Comparison of ENCODE assay signal across 8 cellular contexts in genomic region chr17:76558210-76559095, GRCh38. TPM values are rescaled to one million over a fixed set of nuclear protein-coding genes. Genes with fewer than 3 reads are reported as not detected.
DNase-seq lines count a peak whose midpoint lies in the region; ATAC-seq and TF ChIP-seq lines count a peak whose summit lies in the region.

No MANE protein-coding gene starts in this region.

- no peaks in the 10 kb centered on the region for H3K9me3 Mint-ChIP-seq in mesothelial cell of epicardium

- peak overlapping the region; percentile 99 for H3K27ac Mint-ChIP-seq in mesothelial cell of epicardium

- ATAC-seq in PC-3, result no peak
- no peak for ATAC-seq in GM18505 (IDR thresholded peaks at IDR 0.05; ENCODE audit: unreplicated experiment)

- no TSS peak for BruUV-seq in PC-3 (replicated peaks; lab: Mats Ljungman, UMichigan)

- no peaks in the 10 kb centered on the region for H3K27me3 Mint-ChIP-seq in mesothelial cell of epicardium (ENCODE audit: low read depth)

- CTCF ChIA-PET in PC-3 (lab: Charles Lee), result interaction anchor here (0.5 to 2.0 kb wide), 9 partner anchors 12 to 123 kb away, joined by 3 to 12 read pairs (median 8); partner anchors contain the start of gene ST6GALNAC2

- H3F3A ChIP-seq in PC-3 (ENCODE audit: low read length, unreplicated experiment), result peaks cover 17% of the 10 kb centered on the region

- H3K79me2 ChIP-seq in PC-3 (ENCODE audit: low read length), result peaks cover 69% of the 10 kb centered on the region

- DNase-seq in stimulated activated CD4-positive, alpha-beta T cell treated with anti-CD3 and anti-CD28 coated beads, Interleukin-15, amount 100 ng/mL, for 24 hours, result peak; percentile 31
- no peak for DNase-seq in stimulated activated CD4-positive, alpha-beta T cell treated with anti-CD3 and anti-CD28 coated beads, Interleukin-4, amount 100 ng/mL, for 1 hour
- DNase-seq in PC-3 (peak; percentile 52), dermis blood vessel endothelial cell (peak; percentile 70), mesothelial cell of epicardium (ENCODE audit: low spot score in 2 of 2, unreplicated experiment in 2 of 2) (no peak), DMS153 treated with DMSO at 0.1 percent for 48 hours (lab: John Stamatoyannopoulos, UW; ENCODE audit: unreplicated experiment) (no peak), 8988T (no peak)

- H3K4me1 ChIP-seq in PC-3 (ENCODE audit: insufficient read depth, low read length), result peaks cover 50% of the 10 kb centered on the region

- peaks cover 58% of the 10 kb centered on the region for H3K4me1 Mint-ChIP-seq in mesothelial cell of epicardium

- TF ChIP-seq CTCF in PC-3 (conservative IDR thresholded peaks at IDR 0.05; ENCODE audit: low read depth, low read length), result peak; percentile 84
- no peak for TF ChIP-seq CTCF in mesothelial cell of epicardium (IDR thresholded peaks at IDR 0.05; ENCODE audit: unreplicated experiment)

- no peak for TF ChIP-seq POLR2A in GM18505 (IDR thresholded peaks at IDR 0.05; ENCODE audit: borderline replicate concordance, extremely low read depth, insufficient read depth, insufficient read length)

- H3K27me3 ChIP-seq in PC-3 (ENCODE audit: low read length), result no peaks in the 10 kb centered on the region

- H2AFZ ChIP-seq in PC-3 (ENCODE audit: low read length), result no peak overlapping the region

- H3K9me3 ChIP-seq in PC-3 (ENCODE audit: low read length), result no peaks in the 10 kb centered on the region

- peak overlapping the region; percentile 82 for H3K27ac ChIP-seq in PC-3 (ENCODE audit: low read length)

- peaks cover 50% of the 10 kb centered on the region for H4K20me1 ChIP-seq in PC-3 (ENCODE audit: low read length)

- peak overlapping the region; percentile 91 for H3K4me3 ChIP-seq in PC-3 (ENCODE audit: low read length)

- POLR2A ChIA-PET in PC-3 (lab: Charles Lee; ENCODE audit: unreplicated experiment), result interaction anchor here (0.6 to 0.7 kb wide), 2 partner anchors 37 to 65 kb away, joined by 3 to 4 read pairs; no protein-coding TSS in a partner anchor

- H3K9ac ChIP-seq in PC-3 (ENCODE audit: low read length), result peak overlapping the region; percentile 99

- H3K36me3 ChIP-seq in PC-3 (ENCODE audit: low read depth, low read length), result peaks cover 40% of the 10 kb centered on the region

- intact Hi-C loops in PC-3 (cut with micrococcal nuclease), result loop anchor here (1.0 to 5.0 kb wide), 5 partner anchors 20 to 123 kb away; no protein-coding TSS in a partner anchor

- H3K4me3 Mint-ChIP-seq in mesothelial cell of epicardium, result peak overlapping the region; percentile 94

- no peaks in the 10 kb centered on the region for H3K9me2 ChIP-seq in PC-3 (replicated peaks; ENCODE audit: low read length)

- peak overlapping the region; percentile 98 for H3K4me2 ChIP-seq in PC-3 (ENCODE audit: low read length)

- peaks cover 12% of the 10 kb centered on the region for H3K36me3 Mint-ChIP-seq in mesothelial cell of epicardium

RNA-seq across cellular contexts. Expression of gene PRCD, which starts 18.6 kb away (rescaled TPM):
- total RNA-seq in PC-3 (2014; rRNA removed), result 0.86 and 2.5 TPM in 2 replicates
- 0.19 and 0.68 TPM in 2 replicates for total RNA-seq in dermis blood vessel endothelial cell
- total RNA-seq in mesothelial cell of epicardium, result 8.7 to 9.9 TPM (median 9.9 TPM) in 3 replicates

RNA-seq across cellular contexts. Expression of gene CYGB, which starts 20.9 kb away (rescaled TPM):
- total RNA-seq in PC-3 (2014; rRNA removed) (0.40 and 0.62 TPM in 2 replicates), dermis blood vessel endothelial cell (1.6 and 4.4 TPM in 2 replicates), mesothelial cell of epicardium (8.6 to 10.4 TPM (median 10.1 TPM) in 3 replicates)

RNA-seq across cellular contexts. Expression of gene ST6GALNAC2, which starts 27.2 kb away (rescaled TPM):
- 1.0 and 6.4 TPM in 2 replicates for total RNA-seq in PC-3 (2014; rRNA removed)
- 0.28 and 0.51 TPM in 2 replicates for total RNA-seq in dermis blood vessel endothelial cell
- 1.3 to 1.9 TPM (median 1.5 TPM) in 3 replicates for total RNA-seq in mesothelial cell of epicardium

RNA-seq across cellular contexts. Expression of gene RHBDF2, which starts 57.2 kb away (rescaled TPM):
- total RNA-seq in PC-3 (2014; rRNA removed), result 52.3 and 74.8 TPM in 2 replicates
- total RNA-seq in dermis blood vessel endothelial cell, result 34.5 and 35.5 TPM in 2 replicates
- 19.1 to 21.6 TPM (median 21.5 TPM) in 3 replicates for total RNA-seq in mesothelial cell of epicardium

Comparison
In these comparisons a context has a peak if more than half of its experiments do, and no peak if none do; other contexts are left out.
1. DNase-seq: peak in stimulated activated CD4-positive, alpha-beta T cell treated with anti-CD3 and anti-CD28 coated beads, Interleukin-15, amount 100 ng/mL, for 24 hours (single experiment), PC-3 (single experiment) and dermis blood vessel endothelial cell (single experiment); none in stimulated activated CD4-positive, alpha-beta T cell treated with anti-CD3 and anti-CD28 coated beads, Interleukin-4, amount 100 ng/mL, for 1 hour (single experiment), mesothelial cell of epicardium (0 of 2), DMS153 treated with DMSO at 0.1 percent for 48 hours (single experiment) and 8988T (single experiment).